2 cellular contexts compared by ENCODE assay signal in genomic region chr6:25266425-25267135, GRCh38.
"Had no signal": no experiment of that assay in that cellular context is flagged by ENCODE, and none has a peak within 500 bp of the region (broad histone marks: within the 10 kb centered on the region; RNA-seq: fewer than 3 reads in every experiment).

No MANE protein-coding gene starts in this region.

- DNase-seq: activated gamma-delta T cell had no signal

- H3K36me3 ChIP-seq: neutrophil had no signal

- H3K9me3 ChIP-seq: neutrophil had no signal

- H3K27ac ChIP-seq: neutrophil had no signal

- H3K27me3 ChIP-seq: neutrophil had no signal
